8 cellular contexts compared by ENCODE assay signal in the genomic region with DNA sequence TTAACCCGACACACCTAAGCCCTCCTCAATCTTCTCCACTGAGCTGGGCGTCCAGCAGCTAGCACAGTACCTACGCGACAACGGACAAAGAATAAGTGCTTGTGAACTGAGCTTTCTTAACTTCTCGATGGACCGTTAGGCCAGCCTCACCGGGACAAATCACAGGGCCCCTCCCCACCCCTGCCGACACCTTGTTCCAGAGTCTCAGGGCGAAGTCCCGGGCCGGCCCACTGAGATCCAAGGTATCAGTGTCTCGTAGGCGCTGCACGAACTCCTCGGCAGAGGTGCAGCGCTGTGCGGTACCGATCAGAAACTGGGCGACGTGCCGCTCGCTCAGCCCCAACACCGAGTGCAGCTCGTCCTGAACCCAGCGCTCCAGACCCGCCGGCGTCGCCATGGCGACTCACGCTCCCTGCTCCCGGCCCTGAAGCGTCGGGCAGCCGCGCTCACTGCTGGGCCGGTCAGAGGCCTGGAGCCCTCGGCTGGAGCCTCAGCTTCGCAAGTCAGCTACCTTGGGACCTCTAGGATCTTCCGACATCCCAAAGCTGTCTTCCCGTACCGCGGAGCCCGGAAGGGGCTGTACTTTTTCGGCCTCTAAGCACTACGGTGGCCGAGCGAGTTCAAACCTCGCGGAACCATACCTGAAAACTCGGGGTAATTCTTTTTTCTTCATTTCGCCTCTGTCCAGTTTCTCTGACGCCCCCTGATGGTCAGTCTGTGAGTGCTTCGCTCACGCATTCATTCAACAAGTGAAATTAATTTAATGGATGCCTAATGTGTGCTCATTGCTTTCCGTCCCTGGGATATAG. TPM values are rescaled to one million over a fixed set of nuclear protein-coding genes. Genes with fewer than 3 reads are reported as not detected.
DNase-seq lines count a peak whose midpoint lies in the region; ATAC-seq and TF ChIP-seq lines count a peak whose summit lies in the region.

Gene DHX16 (minus strand): TSS at position 562 of the 809 bp plus-strand sequence. CDS start 165 bp downstream, at position 397.

- POLR2A ChIA-PET in activated CD4-positive, alpha-beta T cell treated with anti-CD3 and anti-CD28 coated beads for 36 hours (lab: Charles Lee): interaction anchor here (0.6 to 1.0 kb wide), 4 partner anchors 45 to 59 kb away, joined by 3 to 5 read pairs (median 4); partner anchors contain the start of genes MDC1, MRPS18B and PPP1R10

- ATAC-seq in GM18909 (IDR thresholded peaks at IDR 0.05; ENCODE audit: poor library complexity, unreplicated experiment) (peak; percentile 75), HG03342 (IDR thresholded peaks at IDR 0.05; ENCODE audit: unreplicated experiment) (peak; percentile 60)
- peak; percentile 83 for ATAC-seq in activated CD4-positive, alpha-beta T cell treated with anti-CD3 and anti-CD28 coated beads for 36 hours

- H3K4me3 ChIP-seq in AG09309 (ENCODE audit: control insufficient read depth, low read depth, low read length): peak within 1 kb of the TSS; percentile 74
- peak within 1 kb of the TSS; percentile 98 for H3K4me3 ChIP-seq in choroid plexus epithelial cell (ENCODE audit: low read depth, low read length)

- DNase-seq in AG09309 (ENCODE audit: low read depth): peak; percentile 93
- peak; percentile 90 for DNase-seq in NCI-H510A (lab: John Stamatoyannopoulos, UW)
- DNase-seq in activated CD4-positive, alpha-beta T cell treated with anti-CD3 and anti-CD28 coated beads for 36 hours: peak; percentile 93
- DNase-seq in choroid plexus epithelial cell (ENCODE audit: low read depth): peak; percentile 99
- peak; percentile 98 for DNase-seq in kidney glomerular epithelial cell (lab: John Stamatoyannopoulos, UW)
- DNase-seq in stimulated activated CD4-positive, alpha-beta T cell treated with anti-CD3 and anti-CD28 coated beads, Interleukin-1b, Interleukin-23, amount 100 ng/mL, for 1 hour (ENCODE audit: low read depth in 2 of 2): peak; percentile 73 to 79

- peak; percentile 82 for TF ChIP-seq CTCF in AG09309 (IDR thresholded peaks at IDR 0.05; ENCODE audit: control insufficient read depth, insufficient read depth, low read depth, low read length, missing control alignments)
- TF ChIP-seq CTCF in choroid plexus epithelial cell (conservative IDR thresholded peaks at IDR 0.05; ENCODE audit: low read depth, low read length): peak; percentile 85

- H3K4me3 Mint-ChIP-seq in activated CD4-positive, alpha-beta T cell treated with anti-CD3 and anti-CD28 coated beads for 36 hours: peak within 1 kb of the TSS; percentile 82

- peak within 1 kb of the TSS; percentile 83 for H3K27ac Mint-ChIP-seq in activated CD4-positive, alpha-beta T cell treated with anti-CD3 and anti-CD28 coated beads for 36 hours

- peaks cover 31% of the 10 kb centered on the region for H3K36me3 Mint-ChIP-seq in activated CD4-positive, alpha-beta T cell treated with anti-CD3 and anti-CD28 coated beads for 36 hours (ENCODE audit: low read depth)

- CTCF ChIA-PET in activated CD4-positive, alpha-beta T cell treated with anti-CD3 and anti-CD28 coated beads for 36 hours (lab: Charles Lee): interaction anchor here (0.5 to 2.8 kb wide), 19 partner anchors 17 to 461 kb away, joined by 3 to 22 read pairs (median 4); partner anchors contain the start of genes ATAT1, C6orf136 and MRPS18B

- intact Hi-C loops in activated CD4-positive, alpha-beta T cell treated with anti-CD3 and anti-CD28 coated beads for 36 hours (cut with DNase I, micrococcal nuclease): loop anchor here (1.0 to 2.0 kb wide), 7 partner anchors 25 to 190 kb away; partner anchors contain the start of genes ATAT1 (in 2 of the 2), C6orf136 (in 1 of the 2), HLA-E (in 1 of the 2) and MRPS18B (in 1 of the 2)

- no peaks in the 10 kb centered on the region for H3K9me3 Mint-ChIP-seq in activated CD4-positive, alpha-beta T cell treated with anti-CD3 and anti-CD28 coated beads for 36 hours (ENCODE audit: low read depth)

- H3K4me1 Mint-ChIP-seq in activated CD4-positive, alpha-beta T cell treated with anti-CD3 and anti-CD28 coated beads for 36 hours: peaks cover 27% of the 10 kb centered on the region

- H3K27me3 Mint-ChIP-seq in activated CD4-positive, alpha-beta T cell treated with anti-CD3 and anti-CD28 coated beads for 36 hours: no peaks in the 10 kb centered on the region

RNA-seq across cellular contexts. Expression of gene DHX16, which starts in this region (rescaled TPM):
- total RNA-seq in activated CD4-positive, alpha-beta T cell treated with anti-CD3 and anti-CD28 coated beads for 36 hours: 10 to 100 TPM; 34.5 to 36.7 TPM

Comparison
In these comparisons a context has a peak if more than half of its experiments do, and no peak if none do; other contexts are left out.
1. Peak in every context shown above with its lines: DNase-seq, ATAC-seq and H3K4me3 ChIP-seq.